8 cellular contexts compared by ENCODE assay signal in the genomic region with DNA sequence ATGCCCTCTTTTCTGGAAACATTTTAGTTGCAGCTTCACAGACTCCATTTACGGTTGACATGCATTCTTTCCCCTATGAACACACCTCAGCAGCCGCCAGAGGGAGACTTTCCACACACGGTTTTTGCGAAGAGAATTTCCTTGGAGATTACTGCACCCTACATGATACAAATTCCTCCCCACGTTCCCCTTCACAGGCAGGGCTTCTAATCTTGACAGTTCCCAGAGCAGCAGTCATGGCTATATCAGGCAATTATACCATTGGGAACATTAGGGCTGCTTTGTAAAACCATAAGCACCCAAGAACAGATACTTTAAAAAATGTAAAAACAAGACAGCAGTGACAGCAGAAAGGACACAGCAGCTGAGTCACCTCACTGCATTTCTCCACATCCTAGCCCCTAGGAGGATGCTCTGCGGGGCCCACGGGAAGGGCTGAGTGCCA.
DNase-seq lines count a peak whose midpoint lies in the region; ATAC-seq, FAIRE-seq and TF ChIP-seq lines count a peak whose summit lies in the region.

No MANE protein-coding gene starts in this region.

- no peaks in the 10 kb centered on the region for H4K20me1 ChIP-seq in HepG2 (ENCODE audit: insufficient read depth, low read length)

- in situ Hi-C loops in HepG2 (cut with HindIII; ENCODE audit: extremely low pct_ligation_motif_present, low pct_unique_long_range_greater_than_20kb) (no loop called here), ACHN (cut with HindIII; ENCODE audit: low pct_ligation_motif_present, low pct_unique_long_range_greater_than_20kb, low sequenced_read_pairs) (no loop called here)

- FAIRE-seq in HepG2 (lab: Jason Lieb, UNC): peak; percentile 73

- POLR2A ChIA-PET in HepG2 (lab: Yijun Ruan, JAX): no interaction called here

- TF ChIP-seq POLR2A in HepG2 (IDR thresholded peaks at IDR 0.05; ENCODE audit: insufficient read depth in 1 of 2, low read depth in 2 of 2, low read length in 2 of 2): no peak

- H2AFZ ChIP-seq in HepG2 (ENCODE audit: low read length): no peak overlapping the region

- no peaks in the 10 kb centered on the region for H3K9me3 ChIP-seq in HepG2 (ENCODE audit: low read length)

- DNase-seq in COLO668 (lab: John Stamatoyannopoulos, UW; ENCODE audit: unreplicated experiment): peak; percentile 74
- DNase-seq in H7: peak; percentile 68
- peak; percentile 7 for DNase-seq in OCI-M2 (lab: John Stamatoyannopoulos, UW; ENCODE audit: unreplicated experiment)
- peak; percentile 80 for DNase-seq in choroid plexus epithelial cell (ENCODE audit: low read depth)
- DNase-seq in HepG2 (ENCODE audit: low spot score): peak; percentile 41
- no peak for DNase-seq in ACHN

- 3% methylated on average over 7 of the region's 7 CpGs for WGBS in HepG2 (ENCODE audit: low lambda C conversion rate)

- ATAC-seq in HepG2: peak; percentile 85
- no peak for ATAC-seq in HG02885 (IDR thresholded peaks at IDR 0.05; ENCODE audit: poor library complexity, unreplicated experiment)

- no peak overlapping the region for H3K27ac ChIP-seq in HepG2 (ENCODE audit: extremely low read length, insufficient read depth, low read length)
- peak overlapping the region; percentile 38 for H3K27ac ChIP-seq in temporal lobe (ENCODE audit: low read depth, low read length)

- no peak overlapping the region for H3K4me3 ChIP-seq in H7 (ENCODE audit: insufficient read depth, low read depth, low read length)
- no peak overlapping the region for H3K4me3 ChIP-seq in choroid plexus epithelial cell (ENCODE audit: low read depth, low read length)
- H3K4me3 ChIP-seq in HepG2 (replicated peaks in 1 of 3; ENCODE audit: insufficient read depth in 1 of 3, low read depth in 2 of 3, low read length in 3 of 3): no peak overlapping the region

- intact Hi-C loops in HepG2 (cut with micrococcal nuclease; ENCODE audit: unreplicated experiment): loop anchor here (1.0 kb wide), 2 partner anchors 167 to 295 kb away; no protein-coding TSS in a partner anchor

- H3K79me2 ChIP-seq in HepG2 (ENCODE audit: insufficient read depth, low read length): no peaks in the 10 kb centered on the region

- no peaks in the 10 kb centered on the region; the same call in 1 of the 2 replicates for H3K36me3 ChIP-seq in H7 (replicated peaks; ENCODE audit: control insufficient read depth, insufficient read depth, low read length)
- no peaks in the 10 kb centered on the region for H3K36me3 ChIP-seq in HepG2 (replicated peaks in 1 of 2; ENCODE audit: control insufficient read depth in 1 of 2, insufficient read depth in 2 of 2, low read length in 2 of 2)

- peak; percentile 17; the same call in 1 of the 2 replicates for TF ChIP-seq RAD21 in HepG2 (CRISPR knock-in tag; IDR thresholded peaks at IDR 0.05)

- H3K4me1 ChIP-seq in HepG2 (ENCODE audit: insufficient read depth, low read length): peaks cover 11% of the 10 kb centered on the region

- no peak overlapping the region for H3K4me2 ChIP-seq in HepG2 (ENCODE audit: low read depth, low read length)

- peak; percentile 87 for TF ChIP-seq CTCF in choroid plexus epithelial cell (conservative IDR thresholded peaks at IDR 0.05; ENCODE audit: low read depth, low read length)
- peak; percentile 73 for TF ChIP-seq CTCF in HepG2 (CRISPR knock-in tag; IDR thresholded peaks at IDR 0.05)

- no peak overlapping the region for H3K9ac ChIP-seq in HepG2 (ENCODE audit: insufficient read depth, low read depth, low read length)

- no peak for TF ChIP-seq EP300 in HepG2 (IDR thresholded peaks at IDR 0.05; ENCODE audit: low read depth in 2 of 2, low read length in 2 of 2)
- no peak for TF ChIP-seq EP300 in HepG2 (CRISPR knock-in tag; IDR thresholded peaks at IDR 0.05; ENCODE audit: borderline replicate concordance)

- CTCF ChIA-PET in HepG2 (lab: Yijun Ruan, JAX; ENCODE audit: low intra/inter-chr PET ratio, low total read pairs): interaction anchor here (0.9 to 1.2 kb wide), 2 partner anchors 166 to 295 kb away, joined by 3 to 5 read pairs; no protein-coding TSS in a partner anchor

- no peaks in the 10 kb centered on the region for H3K27me3 ChIP-seq in H7 (ENCODE audit: control insufficient read depth, insufficient read depth, low read length)
- no peaks in the 10 kb centered on the region; a peak in 1 of 5 replicates for H3K27me3 ChIP-seq in HepG2 (ENCODE audit: control insufficient read depth in 1 of 2, insufficient read depth in 2 of 2, low read length in 2 of 2)

- BruUV-seq in HepG2 (replicated peaks; lab: Mats Ljungman, UMichigan): no TSS peak

TF ChIP-seq in HepG2, 621 proteins besides CTCF, POLR2A, EP300 and RAD21 (continues in another document):
- TF ChIP-seq, protein P1, sequence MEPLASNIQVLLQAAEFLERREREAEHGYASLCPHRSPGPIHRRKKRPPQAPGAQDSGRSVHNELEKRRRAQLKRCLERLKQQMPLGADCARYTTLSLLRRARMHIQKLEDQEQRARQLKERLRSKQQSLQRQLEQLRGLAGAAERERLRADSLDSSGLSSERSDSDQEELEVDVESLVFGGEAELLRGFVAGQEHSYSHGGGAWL (CRISPR knock-in tag; IDR thresholded peaks at IDR 0.05): no peak
- TF ChIP-seq ZNF530 (CRISPR knock-in tag; IDR thresholded peaks at IDR 0.05; ENCODE audit: low read depth): no peak
- TF ChIP-seq PHF21A (CRISPR knock-in tag; IDR thresholded peaks at IDR 0.05): no peak
- no peak for TF ChIP-seq ZNF451 (CRISPR knock-in tag; IDR thresholded peaks at IDR 0.05)
- no peak for TF ChIP-seq XBP1 (CRISPR knock-in tag; IDR thresholded peaks at IDR 0.05)
- TF ChIP-seq, protein P2, sequence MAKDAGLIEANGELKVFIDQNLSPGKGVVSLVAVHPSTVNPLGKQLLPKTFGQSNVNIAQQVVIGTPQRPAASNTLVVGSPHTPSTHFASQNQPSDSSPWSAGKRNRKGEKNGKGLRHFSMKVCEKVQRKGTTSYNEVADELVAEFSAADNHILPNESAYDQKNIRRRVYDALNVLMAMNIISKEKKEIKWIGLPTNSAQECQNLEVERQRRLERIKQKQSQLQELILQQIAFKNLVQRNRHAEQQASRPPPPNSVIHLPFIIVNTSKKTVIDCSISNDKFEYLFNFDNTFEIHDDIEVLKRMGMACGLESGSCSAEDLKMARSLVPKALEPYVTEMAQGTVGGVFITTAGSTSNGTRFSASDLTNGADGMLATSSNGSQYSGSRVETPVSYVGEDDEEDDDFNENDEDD (CRISPR knock-in tag; IDR thresholded peaks at IDR 0.05; ENCODE audit: borderline replicate concordance): no peak
- no peak for TF ChIP-seq JUN (CRISPR knock-in tag; IDR thresholded peaks at IDR 0.05)
- no peak for TF ChIP-seq NCOA2 (CRISPR knock-in tag; IDR thresholded peaks at IDR 0.05)
- TF ChIP-seq SMAD9 (CRISPR knock-in tag; IDR thresholded peaks at IDR 0.05): no peak
- TF ChIP-seq ZNF232 (CRISPR knock-in tag; IDR thresholded peaks at IDR 0.05; ENCODE audit: borderline replicate concordance): 0 out of 2 replicates have a peak, but pooled peaks have one; percentile 50
- TF ChIP-seq, protein P3, sequence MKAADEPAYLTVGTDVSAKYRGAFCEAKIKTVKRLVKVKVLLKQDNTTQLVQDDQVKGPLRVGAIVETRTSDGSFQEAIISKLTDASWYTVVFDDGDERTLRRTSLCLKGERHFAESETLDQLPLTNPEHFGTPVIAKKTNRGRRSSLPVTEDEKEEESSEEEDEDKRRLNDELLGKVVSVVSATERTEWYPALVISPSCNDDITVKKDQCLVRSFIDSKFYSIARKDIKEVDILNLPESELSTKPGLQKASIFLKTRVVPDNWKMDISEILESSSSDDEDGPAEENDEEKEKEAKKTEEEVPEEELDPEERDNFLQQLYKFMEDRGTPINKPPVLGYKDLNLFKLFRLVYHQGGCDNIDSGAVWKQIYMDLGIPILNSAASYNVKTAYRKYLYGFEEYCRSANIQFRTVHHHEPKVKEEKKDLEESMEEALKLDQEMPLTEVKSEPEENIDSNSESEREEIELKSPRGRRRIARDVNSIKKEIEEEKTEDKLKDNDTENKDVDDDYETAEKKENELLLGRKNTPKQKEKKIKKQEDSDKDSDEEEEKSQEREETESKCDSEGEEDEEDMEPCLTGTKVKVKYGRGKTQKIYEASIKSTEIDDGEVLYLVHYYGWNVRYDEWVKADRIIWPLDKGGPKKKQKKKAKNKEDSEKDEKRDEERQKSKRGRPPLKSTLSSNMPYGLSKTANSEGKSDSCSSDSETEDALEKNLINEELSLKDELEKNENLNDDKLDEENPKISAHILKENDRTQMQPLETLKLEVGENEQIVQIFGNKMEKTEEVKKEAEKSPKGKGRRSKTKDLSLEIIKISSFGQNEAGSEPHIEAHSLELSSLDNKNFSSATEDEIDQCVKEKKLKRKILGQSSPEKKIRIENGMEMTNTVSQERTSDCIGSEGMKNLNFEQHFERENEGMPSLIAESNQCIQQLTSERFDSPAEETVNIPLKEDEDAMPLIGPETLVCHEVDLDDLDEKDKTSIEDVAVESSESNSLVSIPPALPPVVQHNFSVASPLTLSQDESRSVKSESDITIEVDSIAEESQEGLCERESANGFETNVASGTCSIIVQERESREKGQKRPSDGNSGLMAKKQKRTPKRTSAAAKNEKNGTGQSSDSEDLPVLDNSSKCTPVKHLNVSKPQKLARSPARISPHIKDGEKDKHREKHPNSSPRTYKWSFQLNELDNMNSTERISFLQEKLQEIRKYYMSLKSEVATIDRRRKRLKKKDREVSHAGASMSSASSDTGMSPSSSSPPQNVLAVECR (CRISPR knock-in tag; IDR thresholded peaks at IDR 0.05; ENCODE audit: borderline replicate concordance): no peak
- TF ChIP-seq ZNF180 (CRISPR knock-in tag; IDR thresholded peaks at IDR 0.05; ENCODE audit: borderline replicate concordance, low read depth): no peak
- TF ChIP-seq ZNF572 (CRISPR knock-in tag; IDR thresholded peaks at IDR 0.05): no peak
- TF ChIP-seq RNF2 (conservative IDR thresholded peaks at IDR 0.05; ENCODE audit: low read depth): no peak
